Comparison of ENCODE assay signal across 1 cellular context in genomic region chr9:16575878-16576245, GRCh38.
TF ChIP-seq lines count a peak whose summit lies in the region.

No MANE protein-coding gene starts in this region.

TF ChIP-seq in WTC11, 78 proteins besides CTCF, POLR2A, EP300 and RAD21:
- TF ChIP-seq FOXP4 (CRISPR knock-in tag; IDR thresholded peaks at IDR 0.05) (no peak), NFE2L1 (CRISPR knock-in tag; IDR thresholded peaks at IDR 0.05) (no peak), FOXP1 (CRISPR knock-in tag; IDR thresholded peaks at IDR 0.05; ENCODE audit: borderline replicate concordance) (no peak), RELA (CRISPR knock-in tag; IDR thresholded peaks at IDR 0.05; ENCODE audit: borderline replicate concordance) (no peak)
